Comparison of ENCODE assay signal across 16 cellular contexts in genomic region chr2:64848945-64849344, GRCh38.
DNase-seq lines count a peak whose midpoint lies in the region; ATAC-seq, FAIRE-seq and TF ChIP-seq lines count a peak whose summit lies in the region.
"Had no signal": no experiment of that assay in that cellular context is flagged by ENCODE, and none has a peak within 500 bp of the region (broad histone marks: within the 10 kb centered on the region; RNA-seq: fewer than 3 reads in every experiment).

No MANE protein-coding gene starts in this region.

- H3K79me2 ChIP-seq in GM23338 (replicated peaks; ENCODE audit: insufficient read depth) (no peaks in the 10 kb centered on the region), K562 (ENCODE audit: control insufficient read depth, insufficient read depth, low read length) (no peaks in the 10 kb centered on the region), neural progenitor cell (ENCODE audit: low read depth) (no peaks in the 10 kb centered on the region)

- no peak for FAIRE-seq in K562 (lab: Jason Lieb, UNC)
- FAIRE-seq: A549, GM18507, HepG2, HTR-8/SVneo had no signal

- H3K9me1 ChIP-seq in K562 (ENCODE audit: control insufficient read depth, insufficient read depth, low read length): no peaks in the 10 kb centered on the region

- H3K27me3 ChIP-seq in GM23338 (ENCODE audit: insufficient read depth) (no peaks in the 10 kb centered on the region), K562 (ENCODE audit: control insufficient read depth in 2 of 2, insufficient read depth in 2 of 2, low read length in 2 of 2) (no peaks in the 10 kb centered on the region), neural progenitor cell (no peaks in the 10 kb centered on the region), Caco-2 (replicated peaks; ENCODE audit: control insufficient read depth, insufficient read depth, low read length) (no peaks in the 10 kb centered on the region)
- H3K27me3 ChIP-seq: BE2C had no signal

- no peaks in the 10 kb centered on the region for H3K9me2 ChIP-seq in GM23338 (ENCODE audit: insufficient read depth)

- H4K20me1 ChIP-seq in GM23338 (replicated peaks; ENCODE audit: insufficient read depth) (no peaks in the 10 kb centered on the region), K562 (replicated peaks; ENCODE audit: control insufficient read depth, insufficient read depth, low read length) (no peaks in the 10 kb centered on the region), neural progenitor cell (ENCODE audit: low read depth) (no peaks in the 10 kb centered on the region)

- peaks cover 18% of the 10 kb centered on the region for H3K4me1 Mint-ChIP-seq in GM23338
- H3K4me1 Mint-ChIP-seq in neural progenitor cell: peaks cover 44% of the 10 kb centered on the region
- peaks cover 31% of the 10 kb centered on the region for H3K4me1 Mint-ChIP-seq in type B pancreatic cell (ENCODE audit: unreplicated experiment)
- no peaks in the 10 kb centered on the region for H3K4me1 Mint-ChIP-seq in Caco-2 (ENCODE audit: low read depth, unreplicated experiment)
- peaks cover 3% of the 10 kb centered on the region for H3K4me1 Mint-ChIP-seq in chondrocyte (ENCODE audit: low read depth)
- H3K4me1 Mint-ChIP-seq: CD8-positive, alpha-beta memory T cell had no signal

- no peak for ATAC-seq in GM23338
- no peak for ATAC-seq in K562
- ATAC-seq in HG03025 (IDR thresholded peaks at IDR 0.05; ENCODE audit: low FRiP score, unreplicated experiment): no peak

- POLR2A ChIA-PET in K562 (lab: Yijun Ruan, JAX) (interaction anchor here (0.6 to 1.0 kb wide), 4 partner anchors 209 to 864 kb away, joined by 3 to 4 read pairs (median 4); no protein-coding TSS in a partner anchor), Caco-2 (lab: Charles Lee) (interaction anchor here (0.6 kb wide), 1 partner anchor 345 kb away, joined by 3 read pairs; no protein-coding TSS in a partner anchor)

- H3F3A ChIP-seq in GM23338 (replicated peaks; ENCODE audit: low read depth): 0 out of 2 replicates have a peak, but pooled peaks cover 2% of the 10 kb centered on the region
- peaks cover 20% of the 10 kb centered on the region for H3F3A ChIP-seq in neural progenitor cell (ENCODE audit: low read depth)

- CTCF ChIA-PET in K562 (lab: Yijun Ruan, JAX; ENCODE audit: low intra/inter-chr PET ratio): no interaction called here
- CTCF ChIA-PET in Caco-2 (lab: Charles Lee): no interaction called here

- H3K4me3 ChIP-seq in GM23338 (no peak overlapping the region), K562 (no peak overlapping the region), neural progenitor cell (no peak overlapping the region), Caco-2 (ENCODE audit: low read depth, low read length) (no peak overlapping the region)
- H3K4me3 ChIP-seq: A549 had no signal

- H2AFZ ChIP-seq in GM23338 (peak overlapping the region; percentile 87; the same call in 1 of the 2 replicates), K562 (ENCODE audit: low read depth, low read length) (no peak overlapping the region), neural progenitor cell (replicated peaks) (peak overlapping the region; percentile 46)

- H3K27ac Mint-ChIP-seq in GM23338 (no peak overlapping the region), neural progenitor cell (peak overlapping the region; percentile 72), type B pancreatic cell (peak overlapping the region; percentile 88), Caco-2 (ENCODE audit: unreplicated experiment) (no peak overlapping the region), chondrocyte (ENCODE audit: unreplicated experiment) (no peak overlapping the region)
- H3K27ac Mint-ChIP-seq: CD8-positive, alpha-beta memory T cell; H9 had no signal

- H3K9me3 Mint-ChIP-seq in GM23338: no peaks in the 10 kb centered on the region
- no peaks in the 10 kb centered on the region for H3K9me3 Mint-ChIP-seq in neural progenitor cell
- peaks cover 4% of the 10 kb centered on the region for H3K9me3 Mint-ChIP-seq in type B pancreatic cell
- no peaks in the 10 kb centered on the region for H3K9me3 Mint-ChIP-seq in Caco-2 (ENCODE audit: unreplicated experiment)
- H3K9me3 Mint-ChIP-seq in chondrocyte (ENCODE audit: low read depth): no peaks in the 10 kb centered on the region
- H3K9me3 Mint-ChIP-seq: CD8-positive, alpha-beta memory T cell had no signal

- H3K27ac ChIP-seq in GM23338 (ENCODE audit: low read depth) (no peak overlapping the region), K562 (ENCODE audit: extremely low read depth, low read depth, low read length) (no peak overlapping the region), neural progenitor cell (no peak overlapping the region)
- H3K27ac ChIP-seq: A549 had no signal

- no peak overlapping the region for H3K4me3 Mint-ChIP-seq in GM23338
- H3K4me3 Mint-ChIP-seq in neural progenitor cell: no peak overlapping the region
- H3K4me3 Mint-ChIP-seq in type B pancreatic cell: no peak overlapping the region
- no peak overlapping the region for H3K4me3 Mint-ChIP-seq in Caco-2 (ENCODE audit: unreplicated experiment)
- no peak overlapping the region for H3K4me3 Mint-ChIP-seq in chondrocyte (ENCODE audit: unreplicated experiment)
- H3K4me3 Mint-ChIP-seq: CD8-positive, alpha-beta memory T cell; H9 had no signal

- in situ Hi-C loops in K562 (cut with MboI): no loop called here

- H3K27me3 Mint-ChIP-seq in GM23338 (ENCODE audit: insufficient read depth, low read depth, poor library complexity): peaks cover 2% of the 10 kb centered on the region
- peaks cover 5% of the 10 kb centered on the region for H3K27me3 Mint-ChIP-seq in neural progenitor cell (ENCODE audit: insufficient read depth, low read depth)
- no peaks in the 10 kb centered on the region for H3K27me3 Mint-ChIP-seq in type B pancreatic cell
- H3K27me3 Mint-ChIP-seq in Caco-2 (ENCODE audit: insufficient read depth, unreplicated experiment): no peaks in the 10 kb centered on the region
- H3K27me3 Mint-ChIP-seq in chondrocyte (ENCODE audit: low read depth): peaks cover 2% of the 10 kb centered on the region

- no peak for TF ChIP-seq EP300 in K562 (IDR thresholded peaks at IDR 0.05; ENCODE audit: low read length)

- no peaks in the 10 kb centered on the region for H3K9me3 ChIP-seq in K562 (replicated peaks; ENCODE audit: control insufficient read depth, insufficient read depth, low read depth, low read length)
- H3K9me3 ChIP-seq in neural progenitor cell (ENCODE audit: low read depth): no peaks in the 10 kb centered on the region
- no peaks in the 10 kb centered on the region for H3K9me3 ChIP-seq in Caco-2
- H3K9me3 ChIP-seq: A549, BE2C had no signal

- DNase-seq in GM23338 (ENCODE audit: low spot score) (no peak), K562 (ENCODE audit: extremely low read depth in 1 of 4, low spot score in 3 of 4) (no peak), neural progenitor cell (ENCODE audit: low spot score) (no peak), type B pancreatic cell (ENCODE audit: extremely low spot score, unreplicated experiment) (no peak), Caco-2 (no peak), chondrocyte (ENCODE audit: low spot score) (no peak)
- DNase-seq: BE2C; CD8-positive, alpha-beta memory T cell; DMS 273 treated with DMSO at 0.1 percent for 48 hours; GOT3; H9 had no signal

- intact Hi-C loops in K562 (cut with micrococcal nuclease) (no loop called here), Caco-2 (cut with micrococcal nuclease; ENCODE audit: unreplicated experiment) (no loop called here)

- no peak for TF ChIP-seq POLR2A in K562 (conservative IDR thresholded peaks at IDR 0.05)

- no peak overlapping the region for H3K4me2 ChIP-seq in GM23338
- no peak overlapping the region for H3K4me2 ChIP-seq in K562 (ENCODE audit: insufficient read depth, low read length)
- no peak overlapping the region for H3K4me2 ChIP-seq in neural progenitor cell
- H3K4me2 ChIP-seq: A549 had no signal

- H3K9ac ChIP-seq in K562 (ENCODE audit: insufficient read depth in 1 of 2, low read depth in 2 of 2, low read length in 2 of 2) (no peak overlapping the region), neural progenitor cell (no peak overlapping the region)

- no peaks in the 10 kb centered on the region for H3K36me3 Mint-ChIP-seq in GM23338 (ENCODE audit: low read depth)
- peaks cover 2% of the 10 kb centered on the region for H3K36me3 Mint-ChIP-seq in neural progenitor cell
- H3K36me3 Mint-ChIP-seq in type B pancreatic cell: no peaks in the 10 kb centered on the region
- no peaks in the 10 kb centered on the region for H3K36me3 Mint-ChIP-seq in Caco-2 (ENCODE audit: insufficient read depth, unreplicated experiment)
- no peaks in the 10 kb centered on the region for H3K36me3 Mint-ChIP-seq in chondrocyte (ENCODE audit: low read depth)

- H3K4me1 ChIP-seq in GM23338 (ENCODE audit: insufficient read depth) (0 out of 2 replicates have a peak, but pooled peaks cover 12% of the 10 kb centered on the region), K562 (replicated peaks in 1 of 2; ENCODE audit: control insufficient read depth in 2 of 2, insufficient read depth in 2 of 2, low read length in 2 of 2) (peaks cover 0 to 19% of the 10 kb centered on the region in 2 experiments; a peak in 3 of 5 replicates), neural progenitor cell (peaks cover 39% of the 10 kb centered on the region), Caco-2 (no peaks in the 10 kb centered on the region)
- H3K4me1 ChIP-seq: BE2C had no signal

- no peak for TF ChIP-seq RAD21 in K562 (CRISPR knock-in tag; conservative IDR thresholded peaks at IDR 0.05 in 1 of 2, IDR thresholded peaks at IDR 0.05 in 1 of 2)

- no TSS peak for BruUV-seq in K562 (replicated peaks; lab: Mats Ljungman, UMichigan)
- BruUV-seq in Caco-2 (replicated peaks; lab: Mats Ljungman, UMichigan): no TSS peak

- TF ChIP-seq CTCF in GM23338 (conservative IDR thresholded peaks at IDR 0.05; ENCODE audit: low read depth in 2 of 2): no peak
- TF ChIP-seq CTCF in K562 (IDR thresholded peaks at IDR 0.05 in 2 of 3, conservative IDR thresholded peaks at IDR 0.05 in 1 of 3; ENCODE audit: insufficient read depth in 2 of 3, low read depth in 1 of 3, low read length in 3 of 3): no peak
- TF ChIP-seq CTCF in neural progenitor cell (IDR thresholded peaks at IDR 0.05): no peak
- no peak for TF ChIP-seq CTCF in type B pancreatic cell (conservative IDR thresholded peaks at IDR 0.05)
- no peak for TF ChIP-seq CTCF in Caco-2 (IDR thresholded peaks at IDR 0.05; ENCODE audit: insufficient read depth in 1 of 2, low read depth in 1 of 2, low read length in 1 of 2, severe bottlenecking in 1 of 2, unreplicated experiment in 1 of 2)
- TF ChIP-seq CTCF in chondrocyte (IDR thresholded peaks at IDR 0.05): no peak

- H3K36me3 ChIP-seq in GM23338 (ENCODE audit: insufficient read depth): no peaks in the 10 kb centered on the region
- no peaks in the 10 kb centered on the region for H3K36me3 ChIP-seq in K562 (ENCODE audit: control insufficient read depth, insufficient read depth, low read length)
- no peaks in the 10 kb centered on the region for H3K36me3 ChIP-seq in neural progenitor cell
- no peaks in the 10 kb centered on the region for H3K36me3 ChIP-seq in Caco-2 (ENCODE audit: control insufficient read depth, insufficient read depth, low read length)
- H3K36me3 ChIP-seq: BE2C had no signal

TF ChIP-seq in GM23338, 12 proteins besides CTCF, POLR2A, EP300 and RAD21 (continues in another document):
- no peak for TF ChIP-seq EZH2phosphoT487 (IDR thresholded peaks at IDR 0.05; ENCODE audit: unreplicated experiment)

TF ChIP-seq in K562, 482 proteins besides CTCF, POLR2A, EP300 and RAD21 (continues in another document):
- TF ChIP-seq CAMTA2 (CRISPR knock-in tag; conservative IDR thresholded peaks at IDR 0.05) (no peak), KDM1A (IDR thresholded peaks at IDR 0.05) (0 out of 4 replicates have a peak, but pooled peaks have one; percentile 15 to 42), TCFL5 (CRISPR knock-in tag; conservative IDR thresholded peaks at IDR 0.05) (no peak)

Comparison
In these comparisons a context has a peak if more than half of its experiments do, and no peak if none do; other contexts are left out.
1. H3K27ac Mint-ChIP-seq: peak in neural progenitor cell (single experiment) and type B pancreatic cell (single experiment); none in GM23338 (single experiment), Caco-2 (single experiment) and chondrocyte (single experiment).